29 cellular contexts compared by ENCODE assay signal in genomic region chr19:39929750-39930149, GRCh38.
"Had no signal": no experiment of that assay in that cellular context is flagged by ENCODE, and none has a peak within 500 bp of the region (broad histone marks: within the 10 kb centered on the region; RNA-seq: fewer than 3 reads in every experiment).

No MANE protein-coding gene starts in this region.

- H3K4me3 ChIP-seq: neural progenitor cell, ovary, psoas muscle, right lobe of liver, sigmoid colon, suprapubic skin, testis, tibial artery, upper lobe of right lung, uterus had no signal

- H3K4me1 ChIP-seq: neural progenitor cell, parathyroid adenoma, psoas muscle, right lobe of liver, sigmoid colon, suprapubic skin, testis, tibial artery, upper lobe of right lung, uterus had no signal

- H3K9me3 ChIP-seq: ovary, right lobe of liver, suprapubic skin, testis, tibial artery, transverse colon, upper lobe of right lung, uterus had no signal

- ATAC-seq: natural killer cell; psoas muscle; right cardiac atrium; right lobe of liver; stimulated activated memory B cell treated with anti-CD40 and anti-IgM and Interleukin-4, amounts not matched to agents 10 μg/mL and 1 μg/mL and 100 μg/mL, for 72 hours; stimulated activated naive CD8-positive, alpha-beta T cell treated with anti-CD3 and anti-CD28 coated beads, Interleukin-15, amount 100 ng/mL, for 72 hours; stimulated activated naive CD8-positive, alpha-beta T cell treated with anti-CD3 and anti-CD28 coated beads, Interleukin-15, Interleukin-2, amounts not matched to agents 100 U/mL and 50 U/mL, for 24 hours; upper lobe of right lung had no signal

- H3K36me3 ChIP-seq: neural progenitor cell, ovary, right lobe of liver, sigmoid colon, suprapubic skin, tibial artery, transverse colon, upper lobe of right lung, uterus had no signal

- H3K27me3 Mint-ChIP-seq: progenitor cell of endocrine pancreas; stimulated activated memory B cell treated with anti-CD40 and anti-IgM and Interleukin-4, amounts not matched to agents 10 μg/mL and 1 μg/mL and 100 μg/mL, for 72 hours; stimulated activated naive CD8-positive, alpha-beta T cell treated with anti-CD3 and anti-CD28 coated beads, Interleukin-15, amount 100 ng/mL, for 72 hours; type B pancreatic cell had no signal

- H3K4me3 Mint-ChIP-seq: natural killer cell; nephron; neural progenitor cell; stimulated activated memory B cell treated with anti-CD40 and anti-IgM and Interleukin-4, amounts not matched to agents 10 μg/mL and 1 μg/mL and 100 μg/mL, for 72 hours; stimulated activated naive CD8-positive, alpha-beta T cell treated with anti-CD3 and anti-CD28 coated beads, Interleukin-15, amount 100 ng/mL, for 72 hours; type B pancreatic cell had no signal

- DNase-seq: natural killer cell; occipital lobe; ovary; posterior cingulate gyrus; psoas muscle; right cardiac atrium; right lobe of liver; sigmoid colon; small intestine; stimulated activated CD4-positive, alpha-beta T cell treated with anti-CD3 and anti-CD28 coated beads, Interleukin-15, amount 100 ng/mL, for 24 hours; stimulated activated CD4-positive, alpha-beta T cell treated with anti-CD3 and anti-CD28 coated beads, Interleukin-2, amount 100 ng/mL, for 24 hours; stimulated activated CD4-positive, alpha-beta T cell treated with anti-CD3 and anti-CD28 coated beads, Interleukin-2, amount 100 ng/mL, for 48 hours; stimulated activated CD4-positive, alpha-beta T cell treated with anti-CD3 and anti-CD28 coated beads, Interleukin-4, amount 100 ng/mL, for 24 hours; stimulated activated naive CD4-positive, alpha-beta T cell; stimulated activated naive CD8-positive, alpha-beta T cell treated with anti-CD3 and anti-CD28 coated beads, Interleukin-15, amount 100 ng/mL, for 72 hours; stimulated activated naive CD8-positive, alpha-beta T cell treated with anti-CD3 and anti-CD28 coated beads, Interleukin-15, Interleukin-2, amounts not matched to agents 100 U/mL and 50 U/mL, for 24 hours; substantia nigra; testis; tibial artery; transverse colon; upper lobe of right lung; uterus had no signal

- H3K4me1 Mint-ChIP-seq: nephron, neural progenitor cell had no signal

- H3K36me3 Mint-ChIP-seq: natural killer cell, neural progenitor cell, type B pancreatic cell had no signal

- H3K27ac Mint-ChIP-seq: natural killer cell; nephron; neural progenitor cell; progenitor cell of endocrine pancreas; stimulated activated memory B cell treated with anti-CD40 and anti-IgM and Interleukin-4, amounts not matched to agents 10 μg/mL and 1 μg/mL and 100 μg/mL, for 72 hours; type B pancreatic cell had no signal

- H3K9me3 Mint-ChIP-seq: natural killer cell; neural progenitor cell; stimulated activated memory B cell treated with anti-CD40 and anti-IgM and Interleukin-4, amounts not matched to agents 10 μg/mL and 1 μg/mL and 100 μg/mL, for 72 hours; type B pancreatic cell had no signal

- H3K27ac ChIP-seq: neural progenitor cell, ovary, parathyroid adenoma, psoas muscle, right lobe of liver, sigmoid colon, suprapubic skin, testis, tibial artery, transverse colon, upper lobe of right lung, uterus had no signal
